ENCODE assay signal across 1 cellular context in genomic region chr3:48597408-48597800, GRCh38.
A peak's percentile ranks its signal among the peaks of the same experiment; 100 is the strongest.
TF ChIP-seq lines count a peak whose summit lies in the region.

No MANE protein-coding gene starts in this region.

TF ChIP-seq in K562, 482 proteins besides CTCF, POLR2A, EP300 and RAD21:
- TF ChIP-seq, protein P1, sequence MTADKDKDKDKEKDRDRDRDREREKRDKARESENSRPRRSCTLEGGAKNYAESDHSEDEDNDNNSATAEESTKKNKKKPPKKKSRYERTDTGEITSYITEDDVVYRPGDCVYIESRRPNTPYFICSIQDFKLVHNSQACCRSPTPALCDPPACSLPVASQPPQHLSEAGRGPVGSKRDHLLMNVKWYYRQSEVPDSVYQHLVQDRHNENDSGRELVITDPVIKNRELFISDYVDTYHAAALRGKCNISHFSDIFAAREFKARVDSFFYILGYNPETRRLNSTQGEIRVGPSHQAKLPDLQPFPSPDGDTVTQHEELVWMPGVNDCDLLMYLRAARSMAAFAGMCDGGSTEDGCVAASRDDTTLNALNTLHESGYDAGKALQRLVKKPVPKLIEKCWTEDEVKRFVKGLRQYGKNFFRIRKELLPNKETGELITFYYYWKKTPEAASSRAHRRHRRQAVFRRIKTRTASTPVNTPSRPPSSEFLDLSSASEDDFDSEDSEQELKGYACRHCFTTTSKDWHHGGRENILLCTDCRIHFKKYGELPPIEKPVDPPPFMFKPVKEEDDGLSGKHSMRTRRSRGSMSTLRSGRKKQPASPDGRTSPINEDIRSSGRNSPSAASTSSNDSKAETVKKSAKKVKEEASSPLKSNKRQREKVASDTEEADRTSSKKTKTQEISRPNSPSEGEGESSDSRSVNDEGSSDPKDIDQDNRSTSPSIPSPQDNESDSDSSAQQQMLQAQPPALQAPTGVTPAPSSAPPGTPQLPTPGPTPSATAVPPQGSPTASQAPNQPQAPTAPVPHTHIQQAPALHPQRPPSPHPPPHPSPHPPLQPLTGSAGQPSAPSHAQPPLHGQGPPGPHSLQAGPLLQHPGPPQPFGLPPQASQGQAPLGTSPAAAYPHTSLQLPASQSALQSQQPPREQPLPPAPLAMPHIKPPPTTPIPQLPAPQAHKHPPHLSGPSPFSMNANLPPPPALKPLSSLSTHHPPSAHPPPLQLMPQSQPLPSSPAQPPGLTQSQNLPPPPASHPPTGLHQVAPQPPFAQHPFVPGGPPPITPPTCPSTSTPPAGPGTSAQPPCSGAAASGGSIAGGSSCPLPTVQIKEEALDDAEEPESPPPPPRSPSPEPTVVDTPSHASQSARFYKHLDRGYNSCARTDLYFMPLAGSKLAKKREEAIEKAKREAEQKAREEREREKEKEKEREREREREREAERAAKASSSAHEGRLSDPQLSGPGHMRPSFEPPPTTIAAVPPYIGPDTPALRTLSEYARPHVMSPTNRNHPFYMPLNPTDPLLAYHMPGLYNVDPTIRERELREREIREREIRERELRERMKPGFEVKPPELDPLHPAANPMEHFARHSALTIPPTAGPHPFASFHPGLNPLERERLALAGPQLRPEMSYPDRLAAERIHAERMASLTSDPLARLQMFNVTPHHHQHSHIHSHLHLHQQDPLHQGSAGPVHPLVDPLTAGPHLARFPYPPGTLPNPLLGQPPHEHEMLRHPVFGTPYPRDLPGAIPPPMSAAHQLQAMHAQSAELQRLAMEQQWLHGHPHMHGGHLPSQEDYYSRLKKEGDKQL (CRISPR knock-in tag; IDR thresholded peaks at IDR 0.05; ENCODE audit: borderline replicate concordance): no peak
- TF ChIP-seq KLF6 (CRISPR knock-in tag; IDR thresholded peaks at IDR 0.05; ENCODE audit: borderline replicate concordance) (no peak), SUPT5H (IDR thresholded peaks at IDR 0.05) (0 out of 2 replicates have a peak, but pooled peaks have one; percentile 43), MBD2 (IDR thresholded peaks at IDR 0.05; ENCODE audit: borderline replicate concordance, low read depth) (no peak), MYNN (IDR thresholded peaks at IDR 0.05) (peak; percentile 6; the same call in 1 of the 2 replicates), MYNN (CRISPR knock-in tag; IDR thresholded peaks at IDR 0.05) (no peak), PKNOX1 (IDR thresholded peaks at IDR 0.05) (no peak), MCM2 (IDR thresholded peaks at IDR 0.05; ENCODE audit: low read depth) (no peak), POLR2B (IDR thresholded peaks at IDR 0.05; ENCODE audit: low read depth, partially characterized antibody) (peak; percentile 38), MXI1 (IDR thresholded peaks at IDR 0.05; ENCODE audit: low read depth, low read length) (no peak), SMARCB1 (IDR thresholded peaks at IDR 0.05; ENCODE audit: insufficient read length, low read depth) (no peak), POLR2AphosphoS5 (IDR thresholded peaks at IDR 0.05; ENCODE audit: control insufficient read depth, insufficient read depth, low read depth, low read length) (0 out of 2 replicates have a peak, but pooled peaks have one; percentile 38), POLR2AphosphoS2 (IDR thresholded peaks at IDR 0.05; ENCODE audit: low read length) (0 out of 2 replicates have a peak, but pooled peaks have one; percentile 51)
